21 cellular contexts compared by ENCODE assay signal in the genomic region with DNA sequence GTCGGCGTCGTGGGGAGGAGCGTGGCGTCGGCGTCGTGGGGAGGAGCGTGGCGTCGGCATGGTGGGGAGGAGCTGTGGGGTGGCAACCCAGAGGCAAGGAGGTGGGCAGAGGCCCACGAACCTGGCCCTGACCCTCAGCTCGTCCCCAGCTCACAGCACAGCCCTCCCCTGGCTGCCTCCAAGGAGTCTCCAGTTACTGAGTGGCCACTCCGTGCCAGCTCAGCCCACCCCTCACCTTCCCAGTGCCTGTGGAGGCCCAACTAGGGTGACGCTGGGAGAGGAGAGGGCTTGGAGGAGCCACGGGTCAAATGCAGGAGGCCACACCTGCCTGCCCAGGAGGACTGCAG.
"Had no signal": no experiment of that assay in that cellular context is flagged by ENCODE, and none has a peak within 500 bp of the region (broad histone marks: within the 10 kb centered on the region; RNA-seq: fewer than 3 reads in every experiment).

No MANE protein-coding gene starts in this region.

- H3K27ac Mint-ChIP-seq: natural killer cell treated with Interleukin-12 subunit alpha and Interleukin-12 subunit beta and Interleukin-15 and Interleukin-18, amount 100 ng/mL, for 72 hours; progenitor cell of endocrine pancreas; stimulated activated naive CD8-positive, alpha-beta T cell treated with anti-CD3 and anti-CD28 coated beads, Interleukin-15, Interleukin-2, amounts not matched to agents 100 ng/mL and 50 ng/mL, for 24 hours had no signal

- H3K27me3 Mint-ChIP-seq: effector memory CD8-positive, alpha-beta T cell; stimulated activated naive CD8-positive, alpha-beta T cell treated with anti-CD3 and anti-CD28 coated beads, Interleukin-15, Interleukin-2, amounts not matched to agents 100 ng/mL and 50 ng/mL, for 24 hours had no signal

- H3K4me3 ChIP-seq: esophagus squamous epithelium, mucosa of descending colon, thoracic aorta, transverse colon had no signal

- H3K27ac ChIP-seq: esophagus squamous epithelium, parathyroid adenoma, transverse colon had no signal

- H3K9me3 Mint-ChIP-seq: effector memory CD8-positive, alpha-beta T cell; mesothelial cell of epicardium; naive B cell; natural killer cell treated with Interleukin-12 subunit alpha and Interleukin-12 subunit beta and Interleukin-15 and Interleukin-18, amount 100 ng/mL, for 72 hours; neural crest cell; stimulated activated naive B cell treated with anti-CD40 and anti-IgM and Interleukin-4, amounts not matched to agents 10 μg/mL and 1 μg/mL and 100 μg/mL, for 72 hours; stimulated activated naive CD8-positive, alpha-beta T cell treated with anti-CD3 and anti-CD28 coated beads, Interleukin-15, Interleukin-2, amounts not matched to agents 100 ng/mL and 50 ng/mL, for 24 hours had no signal

- H3K27me3 ChIP-seq: esophagus squamous epithelium, transverse colon had no signal

- H3K9me3 ChIP-seq: esophagus squamous epithelium, mucosa of descending colon, thoracic aorta, transverse colon had no signal

- H3K36me3 ChIP-seq: esophagus squamous epithelium, thoracic aorta, transverse colon had no signal

- ATAC-seq: effector memory CD8-positive, alpha-beta T cell; mucosa of descending colon; natural killer cell treated with Interleukin-12 subunit alpha and Interleukin-12 subunit beta and Interleukin-15 and Interleukin-18, amount 100 ng/mL, for 72 hours; right cardiac atrium; stimulated activated naive B cell treated with anti-CD40 and anti-IgM and Interleukin-4, amounts not matched to agents 10 μg/mL and 1 μg/mL and 100 μg/mL, for 72 hours had no signal

- DNase-seq: cortex of kidney; effector memory CD8-positive, alpha-beta T cell; erythroblast; esophagus squamous epithelium; foreskin melanocyte; mesenchymal stem cell; mucosa of descending colon; naive B cell; right cardiac atrium; small intestine; stimulated activated CD4-positive, alpha-beta T cell treated with anti-CD3 and anti-CD28 coated beads, Interleukin-15, amount 100 ng/mL, for 24 hours; stimulated activated CD4-positive, alpha-beta T cell treated with anti-CD3 and anti-CD28 coated beads, Interleukin-2, amount 100 ng/mL, for 48 hours; stimulated activated naive B cell treated with anti-CD40 and anti-IgM and Interleukin-4, amounts not matched to agents 10 μg/mL and 1 μg/mL and 100 μg/mL, for 72 hours; transverse colon had no signal

- H3K36me3 Mint-ChIP-seq: mesothelial cell of epicardium; naive B cell; natural killer cell treated with Interleukin-12 subunit alpha and Interleukin-12 subunit beta and Interleukin-15 and Interleukin-18, amount 100 ng/mL, for 72 hours; stimulated activated naive B cell treated with anti-CD40 and anti-IgM and Interleukin-4, amounts not matched to agents 10 μg/mL and 1 μg/mL and 100 μg/mL, for 72 hours had no signal

- H3K4me3 Mint-ChIP-seq: effector memory CD8-positive, alpha-beta T cell; mesothelial cell of epicardium; naive B cell; natural killer cell treated with Interleukin-12 subunit alpha and Interleukin-12 subunit beta and Interleukin-15 and Interleukin-18, amount 100 ng/mL, for 72 hours; stimulated activated naive B cell treated with anti-CD40 and anti-IgM and Interleukin-4, amounts not matched to agents 10 μg/mL and 1 μg/mL and 100 μg/mL, for 72 hours; stimulated activated naive CD8-positive, alpha-beta T cell treated with anti-CD3 and anti-CD28 coated beads, Interleukin-15, Interleukin-2, amounts not matched to agents 100 ng/mL and 50 ng/mL, for 24 hours had no signal
